Comparison of ENCODE assay signal across 17 cellular contexts in the genomic region with DNA sequence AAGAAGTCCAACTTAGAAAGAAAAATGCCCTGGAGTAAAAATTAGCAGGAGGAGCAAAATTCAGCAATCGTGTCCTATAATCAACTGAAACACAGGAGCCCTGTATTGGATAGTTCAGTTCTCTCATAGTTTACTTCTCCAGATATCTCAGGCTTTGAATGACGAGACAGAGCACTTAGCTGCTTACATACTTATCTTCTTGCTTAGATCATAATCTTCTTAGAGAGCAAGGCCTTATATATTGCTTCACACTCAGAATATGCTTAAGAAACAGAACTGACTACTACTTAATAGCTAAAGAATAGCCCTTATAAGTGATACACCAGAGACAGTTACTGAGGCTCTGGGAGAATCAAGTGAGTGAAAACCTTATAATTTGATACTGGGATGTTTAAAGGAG. TPM values are rescaled to one million over a fixed set of nuclear protein-coding genes. Genes with fewer than 3 reads are reported as not detected.
DNase-seq lines count a peak whose midpoint lies in the region; ATAC-seq, FAIRE-seq and TF ChIP-seq lines count a peak whose summit lies in the region.
"Had no signal": no experiment of that assay in that cellular context is flagged by ENCODE, and none has a peak within 500 bp of the region (broad histone marks: within the 10 kb centered on the region; RNA-seq: fewer than 3 reads in every experiment).

No MANE protein-coding gene starts in this region.

- H3K27me3 Mint-ChIP-seq in HFFc6 (ENCODE audit: insufficient read depth), result peaks cover 5% of the 10 kb centered on the region; the same call in 1 of the 2 replicates
- H3K27me3 Mint-ChIP-seq: CD4-positive, alpha-beta memory T cell had no signal

- no peaks in the 10 kb centered on the region for H3K9me3 Mint-ChIP-seq in HFFc6
- H3K9me3 Mint-ChIP-seq: CD4-positive, alpha-beta memory T cell had no signal

- TF ChIP-seq EP300 in A549 (IDR thresholded peaks at IDR 0.05), result no peak

- H3K9me3 ChIP-seq in A549 (no peaks in the 10 kb centered on the region), WERI-Rb-1 (ENCODE audit: severe bottlenecking) (no peaks in the 10 kb centered on the region)
- H3K9me3 ChIP-seq: BLaER1 had no signal

- H3K27ac Mint-ChIP-seq in HFFc6, result peak overlapping the region; percentile 39

- WGBS in A549 (ENCODE audit: missing lambda C conversion rate), result 82% methylated on average over 2 of the region's 2 CpGs

- peaks cover 36% of the 10 kb centered on the region for H3K4me1 Mint-ChIP-seq in HFFc6 (ENCODE audit: low read depth)

- H3K4me2 ChIP-seq in A549, result no peak overlapping the region
- H3K4me2 ChIP-seq: BLaER1 had no signal

- ATAC-seq in A549 (peak; percentile 9 to 33; a peak in 3 of 6 replicates), left lobe of liver (peak; percentile 15)

- peaks cover 15% of the 10 kb centered on the region for H3K4me1 ChIP-seq in A549
- H3K4me1 ChIP-seq: BLaER1 had no signal

- TF ChIP-seq CTCF in A549 (IDR thresholded peaks at IDR 0.05) (no peak), HFFc6 (IDR thresholded peaks at IDR 0.05) (no peak), WERI-Rb-1 (IDR thresholded peaks at IDR 0.05; ENCODE audit: low read depth, low read length) (no peak)

- no peak for TF ChIP-seq POLR2A in A549 (IDR thresholded peaks at IDR 0.05; ENCODE audit: low read length)

- H3K27me3 ChIP-seq in WERI-Rb-1 (ENCODE audit: insufficient read depth, low read depth, severe bottlenecking), result no peaks in the 10 kb centered on the region
- H3K27me3 ChIP-seq: BLaER1 had no signal

- CTCF ChIA-PET in A549 (lab: Yijun Ruan, JAX), result interaction anchor here (0.6 to 5.1 kb wide), 52 partner anchors 9 to 581 kb away, joined by 3 to 32 read pairs (median 7); a partner anchor contains a TSS

- DNase-seq in A549 (ENCODE audit: low read depth in 1 of 2, low spot score in 1 of 2) (no peak), HFFc6 (no peak), WERI-Rb-1 (no peak), left lobe of liver (ENCODE audit: low spot score) (no peak), NOMO-1 (lab: John Stamatoyannopoulos, UW; ENCODE audit: unreplicated experiment in 2 of 2) (no peak), mesenteric fat pad (ENCODE audit: low spot score) (no peak), NCI-H526 treated with DMSO at 0.1 percent for 48 hours (lab: John Stamatoyannopoulos, UW) (no peak)
- no peak for DNase-seq in effector CD4-positive, alpha-beta T cell
- DNase-seq: GF-D8, GOT3, NCI-H1092, NCI-H1436 treated with DMSO at 0.1 percent for 48 hours, NCI-H2029, NCI-H2171 had no signal

- POLR2A ChIA-PET in A549 (lab: Yijun Ruan, JAX), result interaction anchor here (0.7 to 1.2 kb wide), 5 partner anchors 22 to 424 kb away, joined by 3 to 5 read pairs (median 3); a partner anchor contains a TSS

- FAIRE-seq in A549 (lab: Jason Lieb, UNC), result no peak

- no peak for TF ChIP-seq RAD21 in A549 (conservative IDR thresholded peaks at IDR 0.05 in 1 of 2, IDR thresholded peaks at IDR 0.05 in 1 of 2)

- H3K36me3 Mint-ChIP-seq in HFFc6 (ENCODE audit: low read depth), result peaks cover 63% of the 10 kb centered on the region

- H3K36me3 ChIP-seq in WERI-Rb-1, result peaks cover 60% of the 10 kb centered on the region

- H3K27ac ChIP-seq in A549 (no peak overlapping the region), WERI-Rb-1 (peak overlapping the region; percentile 63)
- H3K27ac ChIP-seq: BLaER1 had no signal

- H3K4me3 ChIP-seq in A549 (no peak overlapping the region), WERI-Rb-1 (ENCODE audit: low read depth, low read length) (peak overlapping the region; percentile 2; the same call in 1 of the 2 replicates)
- H3K4me3 ChIP-seq: BLaER1, GM12878 had no signal

- H3K4me3 Mint-ChIP-seq in HFFc6, result no peak overlapping the region
- H3K4me3 Mint-ChIP-seq: CD4-positive, alpha-beta memory T cell had no signal

TF ChIP-seq in A549, 52 proteins besides CTCF, POLR2A, EP300 and RAD21:
- TF ChIP-seq, protein P1, sequence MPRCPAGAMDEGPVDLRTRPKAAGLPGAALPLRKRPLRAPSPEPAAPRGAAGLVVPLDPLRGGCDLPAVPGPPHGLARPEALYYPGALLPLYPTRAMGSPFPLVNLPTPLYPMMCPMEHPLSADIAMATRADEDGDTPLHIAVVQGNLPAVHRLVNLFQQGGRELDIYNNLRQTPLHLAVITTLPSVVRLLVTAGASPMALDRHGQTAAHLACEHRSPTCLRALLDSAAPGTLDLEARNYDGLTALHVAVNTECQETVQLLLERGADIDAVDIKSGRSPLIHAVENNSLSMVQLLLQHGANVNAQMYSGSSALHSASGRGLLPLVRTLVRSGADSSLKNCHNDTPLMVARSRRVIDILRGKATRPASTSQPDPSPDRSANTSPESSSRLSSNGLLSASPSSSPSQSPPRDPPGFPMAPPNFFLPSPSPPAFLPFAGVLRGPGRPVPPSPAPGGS (IDR thresholded peaks at IDR 0.05), result no peak
- no peak for TF ChIP-seq ESRRA (IDR thresholded peaks at IDR 0.05; ENCODE audit: borderline replicate concordance, low read length)
- TF ChIP-seq GATA3 (IDR thresholded peaks at IDR 0.05; ENCODE audit: borderline replicate concordance), result no peak
- TF ChIP-seq, protein P2, sequence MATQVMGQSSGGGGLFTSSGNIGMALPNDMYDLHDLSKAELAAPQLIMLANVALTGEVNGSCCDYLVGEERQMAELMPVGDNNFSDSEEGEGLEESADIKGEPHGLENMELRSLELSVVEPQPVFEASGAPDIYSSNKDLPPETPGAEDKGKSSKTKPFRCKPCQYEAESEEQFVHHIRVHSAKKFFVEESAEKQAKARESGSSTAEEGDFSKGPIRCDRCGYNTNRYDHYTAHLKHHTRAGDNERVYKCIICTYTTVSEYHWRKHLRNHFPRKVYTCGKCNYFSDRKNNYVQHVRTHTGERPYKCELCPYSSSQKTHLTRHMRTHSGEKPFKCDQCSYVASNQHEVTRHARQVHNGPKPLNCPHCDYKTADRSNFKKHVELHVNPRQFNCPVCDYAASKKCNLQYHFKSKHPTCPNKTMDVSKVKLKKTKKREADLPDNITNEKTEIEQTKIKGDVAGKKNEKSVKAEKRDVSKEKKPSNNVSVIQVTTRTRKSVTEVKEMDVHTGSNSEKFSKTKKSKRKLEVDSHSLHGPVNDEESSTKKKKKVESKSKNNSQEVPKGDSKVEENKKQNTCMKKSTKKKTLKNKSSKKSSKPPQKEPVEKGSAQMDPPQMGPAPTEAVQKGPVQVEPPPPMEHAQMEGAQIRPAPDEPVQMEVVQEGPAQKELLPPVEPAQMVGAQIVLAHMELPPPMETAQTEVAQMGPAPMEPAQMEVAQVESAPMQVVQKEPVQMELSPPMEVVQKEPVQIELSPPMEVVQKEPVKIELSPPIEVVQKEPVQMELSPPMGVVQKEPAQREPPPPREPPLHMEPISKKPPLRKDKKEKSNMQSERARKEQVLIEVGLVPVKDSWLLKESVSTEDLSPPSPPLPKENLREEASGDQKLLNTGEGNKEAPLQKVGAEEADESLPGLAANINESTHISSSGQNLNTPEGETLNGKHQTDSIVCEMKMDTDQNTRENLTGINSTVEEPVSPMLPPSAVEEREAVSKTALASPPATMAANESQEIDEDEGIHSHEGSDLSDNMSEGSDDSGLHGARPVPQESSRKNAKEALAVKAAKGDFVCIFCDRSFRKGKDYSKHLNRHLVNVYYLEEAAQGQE (IDR thresholded peaks at IDR 0.05), result no peak
- no peak for TF ChIP-seq ZNF302 (CRISPR knock-in tag; IDR thresholded peaks at IDR 0.05)

RNA-seq across cellular contexts. Expression of a gene that starts 38.9 kb away (rescaled TPM):
- polyA plus RNA-seq in A549 (2011; rRNA removed) (30.7 and 41.0 TPM in 2 replicates), A549 (2017; fragmentation: RNase III; extraction: RNeasy Plus Mini Kit Qiagen cat#74134 plus additional on column Dnase treatment) (44.5 to 48.9 TPM (median 46.4 TPM) in 3 replicates)
- polyA plus RNA-seq in A549 (2012; cell fraction: cytosol; rRNA removed), result 71.2 and 88.6 TPM in 2 replicates
- polyA plus RNA-seq in A549 (2012; cell fraction: nucleus; rRNA removed), result 94.6 and 102 TPM in 2 replicates
- 52.5 and 62.9 TPM in 2 replicates for polyA minus RNA-seq in A549 (2011; rRNA and poly(A)+ RNA removed)
- total RNA-seq in HFFc6 (2021; fragmentation: NEBNext Ultra II Directional; extraction: Animal tissue kit (Norgen Biotek cat#: 25700)), result 10 to 100 TPM; 21.4 to 27.6 (median 24.5) TPM
- total RNA-seq in left lobe of liver (13.8 TPM), mesenteric fat pad (22.3 TPM)
